ENCODE assay signal across 17 cellular contexts in genomic region chr12:74152370-74152769, GRCh38.
DNase-seq lines count a peak whose midpoint lies in the region; FAIRE-seq and TF ChIP-seq lines count a peak whose summit lies in the region.
"Had no signal": no experiment of that assay in that cellular context is flagged by ENCODE, and none has a peak within 500 bp of the region (broad histone marks: within the 10 kb centered on the region; RNA-seq: fewer than 3 reads in every experiment).

No MANE protein-coding gene starts in this region.

- H3K27me3 Mint-ChIP-seq in neural progenitor cell (ENCODE audit: insufficient read depth, low read depth) = no peaks in the 10 kb centered on the region
- H3K27me3 Mint-ChIP-seq: B cell had no signal

- no peaks in the 10 kb centered on the region for H3K9me3 Mint-ChIP-seq in neural progenitor cell
- H3K9me3 Mint-ChIP-seq: CD8-positive, alpha-beta T cell had no signal

- peak; percentile 27 for FAIRE-seq in islet of Langerhans (lab: Jason Lieb, UNC)

- no peak overlapping the region for H2AFZ ChIP-seq in neural progenitor cell (replicated peaks)

- no peaks in the 10 kb centered on the region for H3K36me3 ChIP-seq in neural progenitor cell
- H3K36me3 ChIP-seq: BLaER1 treated with 17β-estradiol and CSF1 and Interleukin-3, amounts not matched to agents 10 nM and 100 nM; HAP-1 had no signal

- H3K4me1 ChIP-seq in neural progenitor cell = peaks cover 13% of the 10 kb centered on the region
- H3K4me1 ChIP-seq: BLaER1 treated with 17β-estradiol and CSF1 and Interleukin-3, amounts not matched to agents 10 nM and 100 nM; HAP-1 had no signal

- no peak for TF ChIP-seq CTCF in astrocyte of the spinal cord (IDR thresholded peaks at IDR 0.05; ENCODE audit: low read depth, low read length)
- no peak for TF ChIP-seq CTCF in neural progenitor cell (IDR thresholded peaks at IDR 0.05)

- peak; percentile 45 for DNase-seq in NCI-H146 treated with DMSO at 0.1 percent for 48 hours (lab: John Stamatoyannopoulos, UW; ENCODE audit: unreplicated experiment)
- peak; percentile 50 for DNase-seq in astrocyte of the spinal cord (ENCODE audit: low read depth, low spot score)
- DNase-seq in neural progenitor cell (ENCODE audit: low spot score) = peak; percentile 10
- no peak for DNase-seq in stimulated activated CD4-positive, alpha-beta T cell treated with anti-CD3 and anti-CD28 coated beads, Interleukin-15, amount 100 ng/mL, for 24 hours
- no peak for DNase-seq in cortex of kidney (lab: John Stamatoyannopoulos, UW)
- no peak for DNase-seq in NCI-H748 (lab: John Stamatoyannopoulos, UW; ENCODE audit: unreplicated experiment)
- DNase-seq in NCI-H187 treated with DMSO at 0.1 percent for 48 hours (lab: John Stamatoyannopoulos, UW) = no peak
- DNase-seq: Calu3; CD8-positive, alpha-beta T cell; DMS79 treated with DMSO at 0.1 percent for 48 hours; GF-D8; IMR-90 had no signal

- H3K9me3 ChIP-seq in neural progenitor cell (ENCODE audit: low read depth) = no peaks in the 10 kb centered on the region
- H3K9me3 ChIP-seq: BLaER1 treated with 17β-estradiol and CSF1 and Interleukin-3, amounts not matched to agents 10 nM and 100 nM; HAP-1 had no signal

- no peak overlapping the region for H3K4me3 ChIP-seq in astrocyte of the spinal cord (ENCODE audit: low read depth, low read length)
- no peak overlapping the region for H3K4me3 ChIP-seq in neural progenitor cell
- H3K4me3 ChIP-seq: BLaER1 treated with 17β-estradiol and CSF1 and Interleukin-3, amounts not matched to agents 10 nM and 100 nM; HAP-1 had no signal

- in situ Hi-C loops in astrocyte of the spinal cord (cut with HindIII; ENCODE audit: low sequenced_read_pairs) = no loop called here

- no peak overlapping the region for H3K4me3 Mint-ChIP-seq in neural progenitor cell
- H3K4me3 Mint-ChIP-seq: B cell; CD8-positive, alpha-beta T cell had no signal

- peaks cover 13% of the 10 kb centered on the region for H3K4me1 Mint-ChIP-seq in neural progenitor cell
- H3K4me1 Mint-ChIP-seq: B cell had no signal

- no peak overlapping the region for H3K27ac Mint-ChIP-seq in neural progenitor cell
- H3K27ac Mint-ChIP-seq: B cell; CD8-positive, alpha-beta T cell had no signal

- H3K4me2 ChIP-seq in neural progenitor cell = peak overlapping the region; percentile 28
- H3K4me2 ChIP-seq: BLaER1 treated with 17β-estradiol and CSF1 and Interleukin-3, amounts not matched to agents 10 nM and 100 nM had no signal

- H4K20me1 ChIP-seq in neural progenitor cell (ENCODE audit: low read depth) = no peaks in the 10 kb centered on the region
- H4K20me1 ChIP-seq: BLaER1 treated with 17β-estradiol and CSF1 and Interleukin-3, amounts not matched to agents 10 nM and 100 nM had no signal

- H3K79me2 ChIP-seq in neural progenitor cell (ENCODE audit: low read depth) = no peaks in the 10 kb centered on the region

- H3K36me3 Mint-ChIP-seq in neural progenitor cell = no peaks in the 10 kb centered on the region
- H3K36me3 Mint-ChIP-seq: CD8-positive, alpha-beta T cell had no signal

- no peaks in the 10 kb centered on the region for H3F3A ChIP-seq in neural progenitor cell (ENCODE audit: low read depth)

- no peak overlapping the region for H3K27ac ChIP-seq in neural progenitor cell
- H3K27ac ChIP-seq: BLaER1 treated with 17β-estradiol and CSF1 and Interleukin-3, amounts not matched to agents 10 nM and 100 nM; HL-60 had no signal

- H3K27me3 ChIP-seq in neural progenitor cell = no peaks in the 10 kb centered on the region
- H3K27me3 ChIP-seq: BLaER1 treated with 17β-estradiol and CSF1 and Interleukin-3, amounts not matched to agents 10 nM and 100 nM had no signal

- no peak overlapping the region for H3K9ac ChIP-seq in neural progenitor cell
- H3K9ac ChIP-seq: BLaER1 treated with 17β-estradiol and CSF1 and Interleukin-3, amounts not matched to agents 10 nM and 100 nM had no signal

Comparison
In these comparisons a context has a peak if more than half of its experiments do, and no peak if none do; other contexts are left out.
1. DNase-seq: peak in NCI-H146 treated with DMSO at 0.1 percent for 48 hours (single experiment), astrocyte of the spinal cord (single experiment) and neural progenitor cell (single experiment); none in stimulated activated CD4-positive, alpha-beta T cell treated with anti-CD3 and anti-CD28 coated beads, Interleukin-15, amount 100 ng/mL, for 24 hours (single experiment), cortex of kidney (single experiment), NCI-H748 (single experiment) and NCI-H187 treated with DMSO at 0.1 percent for 48 hours (single experiment).